Comparison of ENCODE assay signal across 8 cellular contexts in the genomic region with DNA sequence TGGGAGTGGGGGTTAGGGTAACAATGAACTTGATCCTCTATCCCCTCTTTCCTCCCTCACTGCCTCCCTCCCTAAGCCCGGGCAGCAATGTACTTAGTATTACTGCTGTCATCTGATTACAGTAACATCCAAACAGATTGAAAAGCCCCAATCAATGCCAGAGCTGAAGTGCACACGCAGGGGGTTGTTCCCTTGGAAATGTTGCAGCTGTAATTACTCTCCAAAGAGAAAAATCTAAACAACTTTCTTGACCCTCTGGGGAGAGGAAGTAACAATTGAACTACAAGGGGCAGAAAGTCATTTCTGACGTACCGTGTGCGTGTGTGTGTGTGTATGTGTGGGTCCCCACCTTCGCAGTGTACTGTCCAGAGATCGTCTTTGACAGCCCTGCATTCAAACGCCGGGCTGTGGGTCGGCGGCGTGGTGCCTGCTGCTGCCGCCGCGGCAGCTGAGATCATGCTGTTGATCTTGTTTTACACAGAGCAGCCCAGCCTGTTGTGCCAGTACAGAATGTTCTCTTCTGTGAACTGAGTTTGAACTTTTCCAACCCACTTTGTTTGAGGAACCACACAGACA.
DNase-seq lines count a peak whose midpoint lies in the region; TF ChIP-seq lines count a peak whose summit lies in the region.
"Had no signal": no experiment of that assay in that cellular context is flagged by ENCODE, and none has a peak within 500 bp of the region (broad histone marks: within the 10 kb centered on the region; RNA-seq: fewer than 3 reads in every experiment).

No MANE protein-coding gene starts in this region.

- peak overlapping the region; percentile 61 to 72 for H3K9ac ChIP-seq in mucosa of rectum (ENCODE audit: low read depth in 1 of 2, low read length in 2 of 2)
- H3K9ac ChIP-seq in mesendoderm (ENCODE audit: low read length), result no peak overlapping the region

- no peaks in the 10 kb centered on the region for H3K79me1 ChIP-seq in mesendoderm (ENCODE audit: low read length)

- peak in 9 of 56 donors; percentile 10 to 35 (median 16) for TF ChIP-seq CTCF in dorsolateral prefrontal cortex (IDR thresholded peaks at IDR 0.05 in 54 of 56, conservative IDR thresholded peaks at IDR 0.05 in 2 of 56; ENCODE audit: low read depth in 1 of 56, partially characterized antibody in 56 of 56)

- no peak overlapping the region for H2BK120ac ChIP-seq in mesendoderm (ENCODE audit: low read depth, low read length)

- H3K23ac ChIP-seq in mesendoderm (ENCODE audit: low read length), result no peak overlapping the region

- no peak overlapping the region for H4K8ac ChIP-seq in mesendoderm (ENCODE audit: low read depth, low read length)

- no peak overlapping the region for H3K56ac ChIP-seq in mesendoderm (ENCODE audit: low read length)

- CTCF ChIA-PET in CD8-positive, alpha-beta memory T cell (lab: Charles Lee), result interaction anchor here (1.5 kb wide), 1 partner anchor 129 kb away, joined by 4 read pairs; no protein-coding TSS in a partner anchor

- H2BK15ac ChIP-seq in mesendoderm (replicated peaks; ENCODE audit: low read depth), result no peak overlapping the region

- 9% methylated on average over 15 of the region's 15 CpGs for WGBS in urinary bladder
- WGBS in mesendoderm (ENCODE audit: extremely low coverage, insufficient coverage, low lambda C conversion rate), result no CpG with 5 or more reads among the region's 15 CpGs

- no peaks in the 10 kb centered on the region for H3K9me3 Mint-ChIP-seq in CD8-positive, alpha-beta memory T cell
- H3K9me3 Mint-ChIP-seq: activated naive CD4-positive, alpha-beta T cell treated with anti-CD3 and anti-CD28 coated beads, Interleukin-2, amount 50 U/mL, for 24 hours had no signal

- H3K4ac ChIP-seq in mesendoderm (ENCODE audit: low read depth, low read length), result no peak overlapping the region

- DNase-seq in NCI-H460 (ENCODE audit: extremely low read depth, low read depth) (peak; percentile 75), dorsolateral prefrontal cortex (peak; percentile 60 to 89 (median 78)), mesendoderm (no peak), NCI-H1930 (lab: John Stamatoyannopoulos, UW) (no peak)
- DNase-seq in CD8-positive, alpha-beta memory T cell, result no peak

- no peaks in the 10 kb centered on the region for H3K9me3 ChIP-seq in mucosa of rectum (ENCODE audit: control insufficient read depth in 2 of 2, low read length in 2 of 2)
- no peaks in the 10 kb centered on the region for H3K9me3 ChIP-seq in CD8-positive, alpha-beta memory T cell (ENCODE audit: low read length)

- no peaks in the 10 kb centered on the region for H3K79me2 ChIP-seq in mesendoderm (ENCODE audit: control insufficient read depth, insufficient read depth, low read length)

- peak overlapping the region; percentile 72 to 100 (median 96) for H3K27ac ChIP-seq in dorsolateral prefrontal cortex
- H3K27ac ChIP-seq in mucosa of rectum (ENCODE audit: low read depth in 2 of 2, low read length in 2 of 2), result peak overlapping the region; percentile 87 to 88
- H3K27ac ChIP-seq in urinary bladder (ENCODE audit: low read depth), result peak overlapping the region; percentile 89
- no peak overlapping the region for H3K27ac ChIP-seq in mesendoderm (ENCODE audit: low read depth, low read length)
- no peak overlapping the region for H3K27ac ChIP-seq in CD8-positive, alpha-beta memory T cell (ENCODE audit: low read depth, low read length)

- no peak overlapping the region for H3K4me3 Mint-ChIP-seq in CD8-positive, alpha-beta memory T cell
- H3K4me3 Mint-ChIP-seq: activated naive CD4-positive, alpha-beta T cell treated with anti-CD3 and anti-CD28 coated beads, Interleukin-2, amount 50 U/mL, for 24 hours had no signal

- POLR2A ChIA-PET in CD8-positive, alpha-beta memory T cell (lab: Charles Lee), result no interaction called here

- H3K36me3 Mint-ChIP-seq in CD8-positive, alpha-beta memory T cell, result no peaks in the 10 kb centered on the region
- H3K36me3 Mint-ChIP-seq: activated naive CD4-positive, alpha-beta T cell treated with anti-CD3 and anti-CD28 coated beads, Interleukin-2, amount 50 U/mL, for 24 hours had no signal

- H3K36me3 ChIP-seq in mucosa of rectum (ENCODE audit: control insufficient read depth in 2 of 2, insufficient read depth in 2 of 2, low read length in 2 of 2), result no peaks in the 10 kb centered on the region
- no peaks in the 10 kb centered on the region for H3K36me3 ChIP-seq in urinary bladder (ENCODE audit: insufficient read depth)
- H3K36me3 ChIP-seq in mesendoderm (ENCODE audit: control insufficient read depth, insufficient read depth, low read length), result no peaks in the 10 kb centered on the region
- H3K36me3 ChIP-seq in CD8-positive, alpha-beta memory T cell (ENCODE audit: insufficient read depth, low read length), result no peaks in the 10 kb centered on the region

- no peak overlapping the region for H4K5ac ChIP-seq in mesendoderm (ENCODE audit: low read length)

- no peak overlapping the region for H3K18ac ChIP-seq in mesendoderm (ENCODE audit: low read length)

- H3K27ac Mint-ChIP-seq in CD8-positive, alpha-beta memory T cell, result peak overlapping the region in 1 of 8 donors; percentile 16
- H3K27ac Mint-ChIP-seq: activated naive CD4-positive, alpha-beta T cell treated with anti-CD3 and anti-CD28 coated beads, Interleukin-2, amount 50 U/mL, for 24 hours had no signal

- no peaks in the 10 kb centered on the region for H3K4me1 Mint-ChIP-seq in CD8-positive, alpha-beta memory T cell

- no peak overlapping the region for H3K4me2 ChIP-seq in mesendoderm (ENCODE audit: low read length)

- intact Hi-C loops in dorsolateral prefrontal cortex (cut with DNase I), result loop anchor here (1.0 to 10.0 kb wide), 4 partner anchors 60 to 226 kb away; a partner anchor contains a TSS

- H2AK5ac ChIP-seq in mesendoderm (ENCODE audit: low read length), result no peak overlapping the region

- no peak overlapping the region for H2BK5ac ChIP-seq in mesendoderm (ENCODE audit: low read length)

- peak overlapping the region in 45 of 59 donors; percentile 0 to 52 (median 27) for H3K4me3 ChIP-seq in dorsolateral prefrontal cortex
- H3K4me3 ChIP-seq in mucosa of rectum (ENCODE audit: low read length in 2 of 2), result peak overlapping the region; percentile 5 to 35
- H3K4me3 ChIP-seq in urinary bladder (ENCODE audit: low read depth, low read length), result no peak overlapping the region
- no peak overlapping the region for H3K4me3 ChIP-seq in mesendoderm (ENCODE audit: low read length)
- no peak overlapping the region for H3K4me3 ChIP-seq in CD8-positive, alpha-beta memory T cell (ENCODE audit: low read length)

- H3K27me3 Mint-ChIP-seq in CD8-positive, alpha-beta memory T cell, result peaks cover 3 to 14% of the 10 kb centered on the region in 2 donors
- H3K27me3 Mint-ChIP-seq: activated naive CD4-positive, alpha-beta T cell treated with anti-CD3 and anti-CD28 coated beads, Interleukin-2, amount 50 U/mL, for 24 hours had no signal

- H3K4me1 ChIP-seq in mucosa of rectum (ENCODE audit: control insufficient read depth in 2 of 2, insufficient read depth in 2 of 2, low read length in 2 of 2), result peaks cover 12 to 42% of the 10 kb centered on the region in 2 donors
- peaks cover 2% of the 10 kb centered on the region for H3K4me1 ChIP-seq in urinary bladder (ENCODE audit: insufficient read depth)
- H3K4me1 ChIP-seq in mesendoderm (ENCODE audit: control insufficient read depth, low read depth, low read length), result peaks cover 2% of the 10 kb centered on the region
- no peaks in the 10 kb centered on the region for H3K4me1 ChIP-seq in CD8-positive, alpha-beta memory T cell (ENCODE audit: insufficient read depth, low read length)

- H3K27me3 ChIP-seq in dorsolateral prefrontal cortex, result no peaks in the 10 kb centered on the region
- no peaks in the 10 kb centered on the region for H3K27me3 ChIP-seq in mucosa of rectum (ENCODE audit: control insufficient read depth in 2 of 2, insufficient read depth in 2 of 2, low read length in 2 of 2)
- H3K27me3 ChIP-seq in mesendoderm (ENCODE audit: insufficient read depth, low read length, poor library complexity), result no peaks in the 10 kb centered on the region
- H3K27me3 ChIP-seq in CD8-positive, alpha-beta memory T cell (ENCODE audit: insufficient read depth, low read length, poor library complexity, severe bottlenecking), result no peaks in the 10 kb centered on the region

Comparison
In these comparisons a context has a peak if more than half of its experiments do, and no peak if none do; other contexts are left out.
1. DNase-seq: peak in NCI-H460 (single experiment) and dorsolateral prefrontal cortex (10 of 10); none in mesendoderm (single experiment), CD8-positive, alpha-beta memory T cell (0 of 5) and NCI-H1930 (0 of 2).
2. H3K27ac ChIP-seq: peak in dorsolateral prefrontal cortex (59 of 59), mucosa of rectum (2 of 2) and urinary bladder (single experiment); none in mesendoderm (single experiment) and CD8-positive, alpha-beta memory T cell (single experiment).
3. H3K4me3 ChIP-seq: peak in dorsolateral prefrontal cortex (45 of 59) and mucosa of rectum (2 of 2); none in urinary bladder (single experiment), mesendoderm (single experiment) and CD8-positive, alpha-beta memory T cell (single experiment).